19 cellular contexts compared by ENCODE assay signal in genomic region chr2:150191349-150191748, GRCh38.
A peak's percentile ranks its signal among the peaks of the same experiment; 100 is the strongest.
DNase-seq lines count a peak whose midpoint lies in the region; ATAC-seq and TF ChIP-seq lines count a peak whose summit lies in the region.
"Had no signal": no experiment of that assay in that cellular context is flagged by ENCODE, and none has a peak within 500 bp of the region (broad histone marks: within the 10 kb centered on the region; RNA-seq: fewer than 3 reads in every experiment).

No MANE protein-coding gene starts in this region.

- H3K4me3 ChIP-seq in fibroblast of mammary gland (ENCODE audit: control insufficient read depth, low read depth, low read length), result no peak overlapping the region
- H3K4me3 ChIP-seq: heart right ventricle, left lung, psoas muscle had no signal

- H3K9me3 Mint-ChIP-seq in activated T-cell treated with anti-CD3 and anti-CD28 coated beads, Interleukin-2, amount 50 U/mL, for 72 hours, result peaks cover 2% of the 10 kb centered on the region in 2 donors

- in situ Hi-C loops in SK-MEL-5 (cut with HindIII; ENCODE audit: low pct_unique_long_range_greater_than_20kb, low sequenced_read_pairs), result no loop called here

- TF ChIP-seq CTCF in fibroblast of mammary gland (conservative IDR thresholded peaks at IDR 0.05; ENCODE audit: control insufficient read depth, insufficient read depth, low read depth, low read length), result no peak

- no peak for ATAC-seq in activated T-cell treated with anti-CD3 and anti-CD28 coated beads, Interleukin-2, amount 50 U/mL, for 72 hours (replicated peaks in 1 of 2)
- ATAC-seq: heart right ventricle; left lung; naive thymus-derived CD8-positive, alpha-beta T cell; Panc1; psoas muscle had no signal

- peak; percentile 20 for DNase-seq in HCEC 1CT
- peak; percentile 10 for DNase-seq in SK-MEL-5 (ENCODE audit: low read depth, low spot score)
- peak; percentile 79 for DNase-seq in fibroblast of mammary gland (ENCODE audit: low read depth)
- DNase-seq in stimulated activated CD4-positive, alpha-beta T cell treated with anti-CD3 and anti-CD28 coated beads, Interleukin-1b, Interleukin-23, amount 100 ng/mL, for 48 hours, result no peak
- DNase-seq in NOMO-1 treated with dmso at 0.1 percent for 144 hours (lab: John Stamatoyannopoulos, UW; ENCODE audit: unreplicated experiment), result no peak
- no peak for DNase-seq in activated T-cell treated with anti-CD3 and anti-CD28 coated beads, Interleukin-2, amount 50 U/mL, for 72 hours
- DNase-seq in NAMALWA (ENCODE audit: low spot score), result no peak
- DNase-seq: activated CD4-positive, alpha-beta T cell treated with anti-CD3 and anti-CD28 coated beads for 1 hour; activated CD8-positive, alpha-beta memory T cell treated with anti-CD3 and anti-CD28 coated beads, Interleukin-2, amount 50 U/mL, for 48 hours; activated naive CD4-positive, alpha-beta T cell treated with anti-CD3 and anti-CD28 coated beads, Interleukin-2, amount 50 U/mL, for 16 hours; GDM1; heart right ventricle; left lung; naive thymus-derived CD8-positive, alpha-beta T cell; NCI-H187 treated with DMSO at 0.1 percent for 48 hours; NCI-H524 treated with DMSO at 0.1 percent for 48 hours; psoas muscle; stimulated activated CD4-positive, alpha-beta T cell treated with anti-CD3 and anti-CD28 coated beads, Interleukin-15, amount 100 ng/mL, for 24 hours had no signal

- H3K27ac Mint-ChIP-seq in activated T-cell treated with anti-CD3 and anti-CD28 coated beads, Interleukin-2, amount 50 U/mL, for 72 hours, result no peak overlapping the region
- H3K27ac Mint-ChIP-seq: naive thymus-derived CD8-positive, alpha-beta T cell had no signal

- no peaks in the 10 kb centered on the region for H3K4me1 Mint-ChIP-seq in activated T-cell treated with anti-CD3 and anti-CD28 coated beads, Interleukin-2, amount 50 U/mL, for 72 hours (ENCODE audit: low read depth)
- H3K4me1 Mint-ChIP-seq: naive thymus-derived CD8-positive, alpha-beta T cell had no signal

- no peak overlapping the region for H3K4me3 Mint-ChIP-seq in activated T-cell treated with anti-CD3 and anti-CD28 coated beads, Interleukin-2, amount 50 U/mL, for 72 hours
- H3K4me3 Mint-ChIP-seq: naive thymus-derived CD8-positive, alpha-beta T cell had no signal

- no peaks in the 10 kb centered on the region for H3K36me3 Mint-ChIP-seq in activated T-cell treated with anti-CD3 and anti-CD28 coated beads, Interleukin-2, amount 50 U/mL, for 72 hours (ENCODE audit: insufficient read depth in 2 of 2)
- H3K36me3 Mint-ChIP-seq: naive thymus-derived CD8-positive, alpha-beta T cell had no signal

- H3K27me3 Mint-ChIP-seq in activated T-cell treated with anti-CD3 and anti-CD28 coated beads, Interleukin-2, amount 50 U/mL, for 72 hours (ENCODE audit: low read depth), result no peaks in the 10 kb centered on the region
- H3K27me3 Mint-ChIP-seq: naive thymus-derived CD8-positive, alpha-beta T cell had no signal

Comparison
In these comparisons a context has a peak if more than half of its experiments do, and no peak if none do; other contexts are left out.
1. DNase-seq: peak in HCEC 1CT (single experiment), SK-MEL-5 (single experiment) and fibroblast of mammary gland (single experiment); none in stimulated activated CD4-positive, alpha-beta T cell treated with anti-CD3 and anti-CD28 coated beads, Interleukin-1b, Interleukin-23, amount 100 ng/mL, for 48 hours (single experiment), NOMO-1 treated with dmso at 0.1 percent for 144 hours (single experiment), activated T-cell treated with anti-CD3 and anti-CD28 coated beads, Interleukin-2, amount 50 U/mL, for 72 hours (0 of 2) and NAMALWA (single experiment).